Comparison of ENCODE assay signal across 1 cellular context in the genomic region with DNA sequence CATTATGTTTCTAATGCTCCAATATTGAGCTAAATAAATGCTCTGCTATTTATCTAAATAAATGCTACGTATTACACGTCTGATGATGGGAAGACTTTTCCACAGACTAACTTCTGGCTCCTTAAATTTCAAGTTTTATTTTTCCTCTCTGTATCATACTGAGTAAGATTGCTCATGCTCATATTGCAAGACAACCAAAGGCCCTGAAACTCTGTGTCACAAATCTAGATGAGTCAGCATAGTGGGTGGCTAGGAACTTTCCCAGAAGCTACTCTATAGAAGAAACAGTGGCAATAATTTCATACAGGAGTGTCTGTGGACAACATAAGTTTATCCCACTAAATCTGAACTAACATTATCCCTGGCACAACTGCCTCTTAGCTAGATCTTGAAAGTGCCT.
TF ChIP-seq lines count a peak whose summit lies in the region.

No MANE protein-coding gene starts in this region.

TF ChIP-seq in K562, 482 proteins besides CTCF, POLR2A, EP300 and RAD21:
- TF ChIP-seq, protein P1, sequence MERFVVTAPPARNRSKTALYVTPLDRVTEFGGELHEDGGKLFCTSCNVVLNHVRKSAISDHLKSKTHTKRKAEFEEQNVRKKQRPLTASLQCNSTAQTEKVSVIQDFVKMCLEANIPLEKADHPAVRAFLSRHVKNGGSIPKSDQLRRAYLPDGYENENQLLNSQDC (CRISPR knock-in tag; IDR thresholded peaks at IDR 0.05): no peak
- peak; percentile 88 for TF ChIP-seq C11orf30 (IDR thresholded peaks at IDR 0.05; ENCODE audit: low read depth)
- no peak for TF ChIP-seq L3MBTL2 (IDR thresholded peaks at IDR 0.05)
- peak; percentile 92 for TF ChIP-seq ZNF316 (IDR thresholded peaks at IDR 0.05)
- TF ChIP-seq SRF (CRISPR knock-in tag; IDR thresholded peaks at IDR 0.05): no peak
- TF ChIP-seq, protein P2, sequence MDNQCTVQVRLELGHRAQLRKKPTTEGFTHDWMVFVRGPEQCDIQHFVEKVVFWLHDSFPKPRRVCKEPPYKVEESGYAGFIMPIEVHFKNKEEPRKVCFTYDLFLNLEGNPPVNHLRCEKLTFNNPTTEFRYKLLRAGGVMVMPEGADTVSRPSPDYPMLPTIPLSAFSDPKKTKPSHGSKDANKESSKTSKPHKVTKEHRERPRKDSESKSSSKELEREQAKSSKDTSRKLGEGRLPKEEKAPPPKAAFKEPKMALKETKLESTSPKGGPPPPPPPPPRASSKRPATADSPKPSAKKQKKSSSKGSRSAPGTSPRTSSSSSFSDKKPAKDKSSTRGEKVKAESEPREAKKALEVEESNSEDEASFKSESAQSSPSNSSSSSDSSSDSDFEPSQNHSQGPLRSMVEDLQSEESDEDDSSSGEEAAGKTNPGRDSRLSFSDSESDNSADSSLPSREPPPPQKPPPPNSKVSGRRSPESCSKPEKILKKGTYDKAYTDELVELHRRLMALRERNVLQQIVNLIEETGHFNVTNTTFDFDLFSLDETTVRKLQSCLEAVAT (IDR thresholded peaks at IDR 0.05): no peak
- TF ChIP-seq IRF9 (tag; IDR thresholded peaks at IDR 0.05): no peak
- peak; percentile 61 for TF ChIP-seq MAFF (IDR thresholded peaks at IDR 0.05; ENCODE audit: low read length)
- TF ChIP-seq SMAD4 (CRISPR knock-in tag; conservative IDR thresholded peaks at IDR 0.05): no peak
- TF ChIP-seq MAFG (tag; conservative IDR thresholded peaks at IDR 0.05): peak; percentile 45
- TF ChIP-seq MAFK (IDR thresholded peaks at IDR 0.05; ENCODE audit: low read length): peak; percentile 76
- no peak for TF ChIP-seq HMGN3 (IDR thresholded peaks at IDR 0.05; ENCODE audit: borderline replicate concordance, extremely low read depth, insufficient read length, low read depth, low read length)
TF ChIP-seq in K562: peak in this region for 5.
